15 cellular contexts compared by ENCODE assay signal in the genomic region with DNA sequence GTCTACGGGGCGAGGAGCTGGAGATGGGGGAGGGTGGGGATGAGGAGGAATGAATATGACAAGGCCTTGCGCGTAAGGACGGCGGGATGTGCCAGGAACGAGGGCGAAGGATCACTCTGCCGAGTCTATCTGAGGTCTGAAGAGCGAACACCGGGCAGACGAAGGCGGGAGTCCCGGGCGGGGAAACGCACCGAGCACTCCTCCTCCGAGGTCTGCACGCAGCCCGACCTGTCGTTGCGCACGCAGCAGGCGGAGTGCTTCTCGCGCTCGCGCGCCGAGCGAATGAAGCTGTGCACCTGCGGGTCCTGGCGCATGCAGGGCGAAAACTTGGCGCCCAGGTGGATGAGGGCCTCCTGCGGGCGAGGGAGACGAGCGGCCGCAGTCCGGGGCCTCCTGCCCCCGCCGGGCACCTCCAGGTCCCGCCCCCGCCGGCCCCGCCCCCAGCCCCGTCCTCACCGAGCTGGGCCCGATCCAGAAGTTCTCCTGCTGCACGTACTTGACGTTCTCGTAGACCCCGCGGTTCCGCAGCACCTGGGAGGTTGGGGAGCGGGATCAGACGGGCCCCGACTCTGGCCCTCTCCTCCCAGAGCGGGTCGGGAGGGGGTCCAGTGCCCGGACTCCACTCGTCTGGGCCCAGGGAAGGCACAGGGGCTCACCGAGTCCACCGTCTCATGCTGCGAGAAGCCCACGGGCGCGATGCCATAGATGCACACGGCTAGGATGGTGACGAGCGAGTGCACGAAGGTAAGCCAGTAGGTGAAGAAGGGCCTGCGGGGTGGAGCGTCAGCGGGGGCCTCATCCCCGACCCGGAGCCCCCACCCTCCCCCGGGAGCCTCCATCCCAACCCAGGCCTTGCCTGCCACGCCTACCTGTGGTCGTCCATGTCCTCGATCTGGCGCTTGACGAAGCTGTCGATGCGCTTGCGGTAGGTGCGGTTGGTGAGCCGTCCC.
"Had no signal": no experiment of that assay in that cellular context is flagged by ENCODE, and none has a peak within 500 bp of the region (broad histone marks: within the 10 kb centered on the region; RNA-seq: fewer than 3 reads in every experiment).

No MANE protein-coding gene starts in this region.

- H3K27ac ChIP-seq: body of pancreas, colonic mucosa, neural progenitor cell, suprapubic skin had no signal

- H2AFZ ChIP-seq: neural progenitor cell had no signal

- H3K27me3 ChIP-seq: body of pancreas, colonic mucosa, neural progenitor cell, suprapubic skin had no signal

- H3K36me3 ChIP-seq: colonic mucosa, neural progenitor cell had no signal

- H3K4me2 ChIP-seq: neural progenitor cell, smooth muscle cell had no signal

- H3K9me3 ChIP-seq: body of pancreas, colonic mucosa, suprapubic skin had no signal

- DNase-seq: activated CD4-positive, alpha-beta T cell treated with anti-CD3 and anti-CD28 coated beads, Interleukin-2, amount 10 ng/mL, durations not matched to agents 24 days and 14 days; activated CD4-positive, CD25-positive, alpha-beta regulatory T cell; activated CD8-positive, alpha-beta memory T cell treated with anti-CD3 and anti-CD28 coated beads, Interleukin-2, amount 50 U/mL, for 4 hours; activated CD8-positive, alpha-beta T cell treated with anti-CD3 and anti-CD28 coated beads, Interleukin-2, amount 10 ng/mL, durations not matched to agents 7 days and 5 days; activated gamma-delta T cell; activated T-cell treated with anti-CD3 and anti-CD28 coated beads, Interleukin-2, amount 50 U/mL, for 72 hours; body of pancreas; colonic mucosa; effector CD8-positive, alpha-beta T cell; foreskin fibroblast; glutamatergic neuron; stimulated activated naive CD8-positive, alpha-beta T cell treated with anti-CD3 and anti-CD28 coated beads, Interleukin-15, Interleukin-2, amounts not matched to agents 100 U/mL and 50 U/mL, for 24 hours had no signal

- H3K4me1 ChIP-seq: colonic mucosa, neural progenitor cell had no signal

- H3K4me3 ChIP-seq: body of pancreas, colonic mucosa, neural progenitor cell, smooth muscle cell, suprapubic skin had no signal
